In the genomic region with DNA sequence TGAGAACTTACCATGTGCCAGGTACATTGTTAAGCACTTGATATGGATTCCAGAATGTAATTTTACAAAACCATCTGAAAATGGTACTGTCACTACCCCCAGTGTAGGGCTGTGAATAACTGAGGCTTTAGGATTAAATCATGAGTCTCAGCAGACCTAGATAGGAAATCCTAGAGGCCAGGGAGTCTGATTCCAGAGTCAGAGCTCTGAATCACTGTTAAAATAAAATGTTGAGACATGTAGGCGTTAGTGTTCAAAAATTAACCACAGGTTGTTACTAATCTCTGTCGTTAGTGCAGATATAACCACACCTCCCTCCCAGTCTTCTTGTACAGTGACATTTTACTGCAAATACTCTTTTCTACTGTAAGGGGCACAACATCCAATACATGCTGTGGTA, we compare ENCODE assay signal across 23 cellular contexts.
DNase-seq lines count a peak whose midpoint lies in the region; ATAC-seq, FAIRE-seq and TF ChIP-seq lines count a peak whose summit lies in the region.
"Had no signal": no experiment of that assay in that cellular context is flagged by ENCODE, and none has a peak within 500 bp of the region (broad histone marks: within the 10 kb centered on the region; RNA-seq: fewer than 3 reads in every experiment).

No MANE protein-coding gene starts in this region.

- no peaks in the 10 kb centered on the region for H4K20me1 ChIP-seq in H1 (replicated peaks in 1 of 2; ENCODE audit: control insufficient read depth in 1 of 2, insufficient read depth in 2 of 2, low read length in 2 of 2)

- no peaks in the 10 kb centered on the region for H3K79me2 ChIP-seq in H1 (ENCODE audit: control insufficient read depth in 1 of 2, insufficient read depth in 2 of 2, low read length in 2 of 2)

- POLR2A ChIA-PET in H1 (lab: Charles Lee; ENCODE audit: partially characterized antibody), result no interaction called here

- H3K79me1 ChIP-seq in H1 (ENCODE audit: low read depth, low read length), result no peaks in the 10 kb centered on the region

- H3K18ac ChIP-seq in H1 (ENCODE audit: extremely low read depth, low read length), result no peak overlapping the region

- no peak overlapping the region for H2BK12ac ChIP-seq in H1 (ENCODE audit: low read depth, low read length)

- no peak overlapping the region for H2BK5ac ChIP-seq in H1 (ENCODE audit: low read depth, low read length)

- H3K27ac Mint-ChIP-seq in type B pancreatic cell, result no peak overlapping the region
- H3K27ac Mint-ChIP-seq: activated CD4-positive, alpha-beta memory T cell treated with anti-CD3 and anti-CD28 coated beads, Interleukin-2, amount 10 ng/mL, durations not matched to agents 7 days and 5 days; activated naive CD4-positive, alpha-beta T cell treated with anti-CD3 and anti-CD28 coated beads, Interleukin-2, amount 10 ng/mL, durations not matched to agents 7 days and 5 days; WTC11 had no signal

- H2AFZ ChIP-seq in H1 (ENCODE audit: low read length), result peak overlapping the region; percentile 0; the same call in 1 of the 2 replicates

- H3K36me3 Mint-ChIP-seq in type B pancreatic cell, result no peaks in the 10 kb centered on the region
- H3K36me3 Mint-ChIP-seq: activated naive CD4-positive, alpha-beta T cell treated with anti-CD3 and anti-CD28 coated beads, Interleukin-2, amount 10 ng/mL, durations not matched to agents 7 days and 5 days; WTC11 had no signal

- H3K9ac ChIP-seq in H1 (replicated peaks in 1 of 4; ENCODE audit: extremely low read depth in 1 of 4, low read depth in 3 of 4, low read length in 3 of 4), result no peak overlapping the region

- CTCF ChIA-PET in H1 (lab: Charles Lee; ENCODE audit: partially characterized antibody), result no interaction called here

- H3K9me3 Mint-ChIP-seq in type B pancreatic cell, result no peaks in the 10 kb centered on the region
- H3K9me3 Mint-ChIP-seq: WTC11 had no signal

- H3K36me3 ChIP-seq in H1 (ENCODE audit: control insufficient read depth in 2 of 4, insufficient read depth in 4 of 4, low read length in 3 of 4), result no peaks in the 10 kb centered on the region
- no peaks in the 10 kb centered on the region for H3K36me3 ChIP-seq in gastroesophageal sphincter
- H3K36me3 ChIP-seq: neutrophil, right atrium auricular region, SJCRH30, suprapubic skin had no signal

- no peak overlapping the region for H2BK15ac ChIP-seq in H1 (ENCODE audit: low read length)

- WGBS in H1 (ENCODE audit: extremely low coverage in 1 of 2, insufficient coverage in 1 of 2, insufficient read length in 1 of 2, insufficient replicate concordance in 2 of 2, low coverage in 1 of 2, low lambda C conversion rate in 2 of 2, missing lambda C conversion rate in 1 of 2), 2 experiments, result 95% methylated on average over 2 of the region's 2 CpGs; no CpG with 5 or more reads in 1 of the 2 experiments
- 76 to 84% methylated on average over 2 of the region's 2 CpGs for WGBS in gastroesophageal sphincter (ENCODE audit: low coverage in 1 of 2), 2 donors

- H4K8ac ChIP-seq in H1 (ENCODE audit: extremely low read depth, insufficient read depth, low read length), result no peak overlapping the region

- H3K14ac ChIP-seq in H1 (ENCODE audit: insufficient read length), result no peak overlapping the region

- H3K27me3 ChIP-seq in H1 (replicated peaks in 1 of 4; ENCODE audit: control insufficient read depth in 3 of 4, extremely low read depth in 1 of 4, insufficient read depth in 3 of 4, low read length in 3 of 4) (peaks cover 0 to 1% (median 0%) of the 10 kb centered on the region in 4 experiments; a peak in 1 of 7 replicates), gastroesophageal sphincter (no peaks in the 10 kb centered on the region)
- H3K27me3 ChIP-seq: neutrophil, right atrium auricular region, suprapubic skin had no signal

- H3K9me3 ChIP-seq in H1 (ENCODE audit: insufficient read depth in 2 of 2, low read depth in 1 of 2, low read length in 1 of 2), result no peaks in the 10 kb centered on the region
- no peaks in the 10 kb centered on the region for H3K9me3 ChIP-seq in gastroesophageal sphincter
- H3K9me3 ChIP-seq: neutrophil, right atrium auricular region, SJCRH30, suprapubic skin had no signal

- H4K91ac ChIP-seq in H1 (replicated peaks; ENCODE audit: insufficient read length, low read length), result no peak overlapping the region

- FAIRE-seq in RCC 7860 (lab: Jason Lieb, UNC) (peak; percentile 92), H1 (lab: Jason Lieb, UNC) (no peak)

- H3K23me2 ChIP-seq in H1 (ENCODE audit: low read depth, low read length), result no peaks in the 10 kb centered on the region; the same call in 1 of the 2 replicates

- H3K4me2 ChIP-seq in H1 (ENCODE audit: insufficient read depth in 1 of 2, low read depth in 2 of 2, low read length in 2 of 2), result no peak overlapping the region

- H3K23ac ChIP-seq in H1 (ENCODE audit: insufficient read length), result no peak overlapping the region

- TF ChIP-seq EP300 in H1 (IDR thresholded peaks at IDR 0.05; ENCODE audit: borderline replicate concordance in 1 of 2, low read depth in 2 of 2, low read length in 2 of 2) (no peak), gastroesophageal sphincter (IDR thresholded peaks at IDR 0.05) (no peak)

- H3K56ac ChIP-seq in H1 (replicated peaks; ENCODE audit: insufficient read length, low read depth, low read length), result no peak overlapping the region

- TF ChIP-seq RAD21 in H1 (IDR thresholded peaks at IDR 0.05 in 1 of 2, conservative IDR thresholded peaks at IDR 0.05 in 1 of 2; ENCODE audit: low read depth in 2 of 2, low read length in 2 of 2), result no peak

- TF ChIP-seq CTCF in H1 (IDR thresholded peaks at IDR 0.05; ENCODE audit: control extremely low read depth in 1 of 3, insufficient read depth in 1 of 3, low read depth in 1 of 3, low read length in 3 of 3), result no peak
- no peak for TF ChIP-seq CTCF in type B pancreatic cell (conservative IDR thresholded peaks at IDR 0.05)
- no peak for TF ChIP-seq CTCF in gastroesophageal sphincter (IDR thresholded peaks at IDR 0.05)

- H3K4me3 ChIP-seq in H1 (ENCODE audit: extremely low read depth in 1 of 4, insufficient read depth in 2 of 4, low read depth in 3 of 4, low read length in 4 of 4) (no peak overlapping the region), gastroesophageal sphincter (no peak overlapping the region)
- H3K4me3 ChIP-seq: right atrium auricular region, SJCRH30, suprapubic skin had no signal

- H3K4ac ChIP-seq in H1 (replicated peaks; ENCODE audit: insufficient read length, low read depth, low read length), result no peak overlapping the region

- H3K4me1 Mint-ChIP-seq in type B pancreatic cell (ENCODE audit: unreplicated experiment), result no peaks in the 10 kb centered on the region
- H3K4me1 Mint-ChIP-seq: activated CD4-positive, alpha-beta memory T cell treated with anti-CD3 and anti-CD28 coated beads, Interleukin-2, amount 10 ng/mL, durations not matched to agents 7 days and 5 days; activated naive CD4-positive, alpha-beta T cell treated with anti-CD3 and anti-CD28 coated beads, Interleukin-2, amount 10 ng/mL, durations not matched to agents 7 days and 5 days had no signal

- H4K5ac ChIP-seq in H1 (ENCODE audit: insufficient read length, low read depth, low read length), result no peak overlapping the region

- no peak for ATAC-seq in gastroesophageal sphincter
- ATAC-seq: left ventricle myocardium superior, WTC11 had no signal

- H3K27me3 Mint-ChIP-seq in type B pancreatic cell, result no peaks in the 10 kb centered on the region
- H3K27me3 Mint-ChIP-seq: activated CD4-positive, alpha-beta memory T cell treated with anti-CD3 and anti-CD28 coated beads, Interleukin-2, amount 10 ng/mL, durations not matched to agents 7 days and 5 days; activated naive CD4-positive, alpha-beta T cell treated with anti-CD3 and anti-CD28 coated beads, Interleukin-2, amount 10 ng/mL, durations not matched to agents 7 days and 5 days had no signal

- H2BK20ac ChIP-seq in H1 (ENCODE audit: low read length), result no peak overlapping the region

- H3K4me1 ChIP-seq in H1 (replicated peaks in 1 of 4; ENCODE audit: control insufficient read depth in 3 of 4, insufficient read depth in 4 of 4, low read length in 3 of 4) (peaks cover 0 to 2% (median 0%) of the 10 kb centered on the region in 4 experiments; a peak in 1 of 7 replicates), gastroesophageal sphincter (no peaks in the 10 kb centered on the region)
- H3K4me1 ChIP-seq: right atrium auricular region, SJCRH30, suprapubic skin had no signal

- no peak overlapping the region for H2AK5ac ChIP-seq in H1 (ENCODE audit: low read depth, low read length)

- no peak overlapping the region for H3K4me3 Mint-ChIP-seq in type B pancreatic cell
- H3K4me3 Mint-ChIP-seq: activated CD4-positive, alpha-beta memory T cell treated with anti-CD3 and anti-CD28 coated beads, Interleukin-2, amount 10 ng/mL, durations not matched to agents 7 days and 5 days; activated naive CD4-positive, alpha-beta T cell treated with anti-CD3 and anti-CD28 coated beads, Interleukin-2, amount 10 ng/mL, durations not matched to agents 7 days and 5 days; WTC11 had no signal

- peak; percentile 26 for DNase-seq in HPDE6-E6E7 (ENCODE audit: extremely low spot score)
- DNase-seq in RCC 7860 (ENCODE audit: low spot score), result peak; percentile 80
- no peak for DNase-seq in H1 (ENCODE audit: low read depth in 1 of 2, low spot score in 2 of 2)
- DNase-seq in putamen (ENCODE audit: low spot score), result peak; percentile 29
- DNase-seq in type B pancreatic cell (ENCODE audit: extremely low spot score, unreplicated experiment), result no peak
- DNase-seq in AG20443 (ENCODE audit: low spot score), result no peak
- DNase-seq: activated CD4-positive, alpha-beta memory T cell treated with anti-CD3 and anti-CD28 coated beads, Interleukin-2, amount 10 ng/mL, durations not matched to agents 7 days and 5 days; activated naive CD4-positive, alpha-beta T cell treated with anti-CD3 and anti-CD28 coated beads, Interleukin-2, amount 10 ng/mL, durations not matched to agents 7 days and 5 days; activated T-cell treated with anti-CD3 and anti-CD28 coated beads, Interleukin-2, amount 50 U/mL, for 1 hour; COR-L47; erythroblast; left ventricle myocardium superior; NCI-H1930; NK-92 treated with Interleukin-12 subunit alpha and Interleukin-12 subunit beta, amount 100 ng/mL, for 24 hours; SJCRH30; stimulated activated CD4-positive, alpha-beta T cell treated with anti-CD3 and anti-CD28 coated beads, Interleukin-15, amount 100 ng/mL, for 24 hours; T-helper 2 cell had no signal

- no peak overlapping the region for H2BK120ac ChIP-seq in H1 (replicated peaks; ENCODE audit: low read depth, low read length)

- no peak for TF ChIP-seq POLR2A in H1 (IDR thresholded peaks at IDR 0.05; ENCODE audit: control extremely low read depth in 1 of 2, low read depth in 2 of 2, low read length in 2 of 2)
- no peak for TF ChIP-seq POLR2A in gastroesophageal sphincter (IDR thresholded peaks at IDR 0.05)

- no peak overlapping the region for H3K27ac ChIP-seq in H1 (ENCODE audit: low read depth, low read length)
- H3K27ac ChIP-seq in gastroesophageal sphincter, result no peak overlapping the region
- H3K27ac ChIP-seq: HL-60, neutrophil, right atrium auricular region, SJCRH30, suprapubic skin had no signal

Comparison
In these comparisons a context has a peak if more than half of its experiments do, and no peak if none do; other contexts are left out.
1. DNase-seq: peak in HPDE6-E6E7 (single experiment), RCC 7860 (single experiment) and putamen (single experiment); none in H1 (0 of 2), type B pancreatic cell (single experiment) and AG20443 (single experiment).